ENCODE assay signal across 11 cellular contexts in genomic region chr14:38190846-38191245, GRCh38. TPM values are rescaled to one million over a fixed set of nuclear protein-coding genes. Genes with fewer than 3 reads are reported as not detected.
DNase-seq lines count a peak whose midpoint lies in the region; ATAC-seq and TF ChIP-seq lines count a peak whose summit lies in the region.
"Not testable (repeated sequence)": the region's sequence is repeated elsewhere in the genome, so short reads cannot be mapped to it uniquely, and the experiment has no call there.
"Had no signal": no experiment of that assay in that cellular context is flagged by ENCODE, and none has a peak within 500 bp of the region (broad histone marks: within the 10 kb centered on the region; RNA-seq: fewer than 3 reads in every experiment).

No MANE protein-coding gene starts in this region.

- not testable (repeated sequence) for DNase-seq in H7; endothelial cell (ENCODE audit: low spot score); neural progenitor cell (ENCODE audit: low spot score)
- peak; percentile 21 for DNase-seq in WTC11 (ENCODE audit: low spot score)

- CTCF ChIA-PET in WTC11 (lab: Charles Lee): not testable (repeated sequence)

- H3K27me3 ChIP-seq in H7 (ENCODE audit: control insufficient read depth, insufficient read depth, low read length); HUES6 (ENCODE audit: control insufficient read depth, insufficient read depth, low read length): not testable (repeated sequence)
- H3K27me3 ChIP-seq in neural progenitor cell: peaks cover 36% of the 10 kb centered on the region

- H3K9me3 ChIP-seq in HUES6 (ENCODE audit: control insufficient read depth, insufficient read depth, low read depth, low read length); iPS-18c (ENCODE audit: control insufficient read depth, insufficient read depth, low read length); neural progenitor cell (ENCODE audit: low read depth): not testable (repeated sequence)

- H3K36me3 ChIP-seq in H7 (replicated peaks; ENCODE audit: control insufficient read depth, insufficient read depth, low read length); neural progenitor cell: not testable (repeated sequence)
- H3K36me3 ChIP-seq in HUES6 (ENCODE audit: control insufficient read depth, insufficient read depth, low read length): peaks cover 27% of the 10 kb centered on the region

- POLR2A ChIA-PET in WTC11 (lab: Charles Lee): not testable (repeated sequence)

- H2AFZ ChIP-seq in neural progenitor cell (replicated peaks): not testable (repeated sequence)

- TF ChIP-seq CTCF in WTC11 (IDR thresholded peaks at IDR 0.05); endothelial cell (IDR thresholded peaks at IDR 0.05; ENCODE audit: unreplicated experiment); neural progenitor cell (IDR thresholded peaks at IDR 0.05): not testable (repeated sequence)

- H3K27ac ChIP-seq in HUES6 (ENCODE audit: low read depth, low read length): peak overlapping the region; percentile 94
- not testable (repeated sequence) for H3K27ac ChIP-seq in neural progenitor cell

- peaks cover 38% of the 10 kb centered on the region for H3K4me1 ChIP-seq in HUES6 (ENCODE audit: control insufficient read depth, insufficient read depth, low read length)
- H3K4me1 ChIP-seq in neural progenitor cell: not testable (repeated sequence)

- H3K27me3 Mint-ChIP-seq in WTC11 (ENCODE audit: low read depth); neural progenitor cell (ENCODE audit: insufficient read depth, low read depth): not testable (repeated sequence)
- H3K27me3 Mint-ChIP-seq in endothelial cell (ENCODE audit: unreplicated experiment): peaks cover 13% of the 10 kb centered on the region

- not testable (repeated sequence) for H4K20me1 ChIP-seq in neural progenitor cell (ENCODE audit: low read depth)

- H3K27ac Mint-ChIP-seq in WTC11: peak overlapping the region; percentile 98
- not testable (repeated sequence) for H3K27ac Mint-ChIP-seq in endothelial cell (ENCODE audit: unreplicated experiment); neural progenitor cell

- H3K9ac ChIP-seq in HUES6 (ENCODE audit: low read length): peak overlapping the region; percentile 100
- H3K9ac ChIP-seq in neural progenitor cell: not testable (repeated sequence)

- not testable (repeated sequence) for H3F3A ChIP-seq in neural progenitor cell (ENCODE audit: low read depth)

- H3K4me3 ChIP-seq in H7 (ENCODE audit: insufficient read depth, low read depth, low read length) (peak overlapping the region; percentile 71), HUES6 (ENCODE audit: low read depth, low read length) (peak overlapping the region; percentile 86), iPS-11a (ENCODE audit: low read depth, low read length) (peak overlapping the region; percentile 82), iPS-18c (ENCODE audit: insufficient read depth, low read depth, low read length) (peak overlapping the region; percentile 61; the same call in 1 of the 2 replicates)
- H3K4me3 ChIP-seq in neural progenitor cell: not testable (repeated sequence)

- H3K4me2 ChIP-seq in neural progenitor cell: peak overlapping the region; percentile 31

- not testable (repeated sequence) for ATAC-seq in WTC11

- H3K4me3 Mint-ChIP-seq in WTC11: peak overlapping the region; percentile 99
- H3K4me3 Mint-ChIP-seq in endothelial cell (ENCODE audit: unreplicated experiment): peak overlapping the region; percentile 80
- not testable (repeated sequence) for H3K4me3 Mint-ChIP-seq in neural progenitor cell

- not testable (repeated sequence) for H3K79me2 ChIP-seq in neural progenitor cell (ENCODE audit: low read depth)

- H3K36me3 Mint-ChIP-seq in WTC11: peaks cover 48% of the 10 kb centered on the region
- not testable (repeated sequence) for H3K36me3 Mint-ChIP-seq in endothelial cell (ENCODE audit: low read depth, unreplicated experiment); neural progenitor cell

- H3K4me1 Mint-ChIP-seq in WTC11: peaks cover 59% of the 10 kb centered on the region
- peaks cover 73% of the 10 kb centered on the region for H3K4me1 Mint-ChIP-seq in endothelial cell (ENCODE audit: unreplicated experiment)
- not testable (repeated sequence) for H3K4me1 Mint-ChIP-seq in neural progenitor cell

- H3K9me3 Mint-ChIP-seq in WTC11; endothelial cell (ENCODE audit: unreplicated experiment); neural progenitor cell: not testable (repeated sequence)

TF ChIP-seq in WTC11, 78 proteins besides CTCF, POLR2A, EP300 and RAD21:
- TF ChIP-seq ZBTB43 (CRISPR knock-in tag; IDR thresholded peaks at IDR 0.05): 0 out of 2 replicates have a peak, but pooled peaks have one; percentile 43
- 0 out of 2 replicates have a peak, but pooled peaks have one; percentile 23 for TF ChIP-seq ZNF281 (CRISPR knock-in tag; IDR thresholded peaks at IDR 0.05)
- peak; percentile 73; the same call in 1 of the 2 replicates for TF ChIP-seq ETV6 (CRISPR knock-in tag; IDR thresholded peaks at IDR 0.05)
- peak; percentile 82; the same call in 1 of the 2 replicates for TF ChIP-seq AFF4 (CRISPR knock-in tag; IDR thresholded peaks at IDR 0.05; ENCODE audit: borderline replicate concordance)

RNA-seq across cellular contexts. Expression of gene SSTR1, which starts 16.9 kb away (rescaled TPM):
- 2.0 and 10.8 TPM in 2 replicates for total RNA-seq in H7 (2014; rRNA removed; shearing (Covaris generic))
- total RNA-seq in WTC11 (2021) (1.7 to 1.9 TPM (median 1.7 TPM) in 3 replicates), endothelial cell (ENCODE audit: unreplicated experiment) (0.21 TPM), neural progenitor cell (ENCODE audit: low replicate concordance) (not detected in 2 replicates)
- total RNA-seq: A172; CD4-positive, alpha-beta memory T cell; Daoy; H4 had no signal
